In genomic region chr13:96728463-96728862, GRCh38 we compare ENCODE assay signal across 15 cellular contexts.
DNase-seq lines count a peak whose midpoint lies in the region; TF ChIP-seq lines count a peak whose summit lies in the region.
"Had no signal": no experiment of that assay in that cellular context is flagged by ENCODE, and none has a peak within 500 bp of the region (broad histone marks: within the 10 kb centered on the region; RNA-seq: fewer than 3 reads in every experiment).

No MANE protein-coding gene starts in this region.

- H3K36me3 ChIP-seq in ACC112 (ENCODE audit: insufficient read depth, low read length): no peaks in the 10 kb centered on the region
- no peaks in the 10 kb centered on the region for H3K36me3 ChIP-seq in Peyer's patch
- H3K36me3 ChIP-seq: BE2C had no signal

- H3K27me3 ChIP-seq in ACC112 (ENCODE audit: insufficient read depth, low read length) (no peaks in the 10 kb centered on the region), Peyer's patch (no peaks in the 10 kb centered on the region)
- H3K27me3 ChIP-seq: BE2C had no signal

- no peak overlapping the region for H2AFZ ChIP-seq in ACC112 (ENCODE audit: low read length, unreplicated experiment)

- no peak for TF ChIP-seq POLR2A in Peyer's patch (IDR thresholded peaks at IDR 0.05)

- H3K9me3 ChIP-seq in Peyer's patch: no peaks in the 10 kb centered on the region
- H3K9me3 ChIP-seq: BE2C had no signal

- peak overlapping the region; percentile 38 for H3K27ac ChIP-seq in ACC112 (ENCODE audit: low read depth, low read length)
- no peak overlapping the region for H3K27ac ChIP-seq in Peyer's patch

- H3K4me1 ChIP-seq in ACC112 (ENCODE audit: control insufficient read depth, insufficient read depth, low read length, unreplicated experiment): peaks cover 5% of the 10 kb centered on the region
- no peaks in the 10 kb centered on the region for H3K4me1 ChIP-seq in Peyer's patch
- H3K4me1 ChIP-seq: BE2C, Caco-2 had no signal

- TF ChIP-seq CTCF in fibroblast of pulmonary artery (IDR thresholded peaks at IDR 0.05; ENCODE audit: low read length, missing control alignments): no peak
- TF ChIP-seq CTCF in Peyer's patch (IDR thresholded peaks at IDR 0.05): no peak

- H3K79me2 ChIP-seq in ACC112 (ENCODE audit: control insufficient read depth, insufficient read depth, low read length, unreplicated experiment): no peaks in the 10 kb centered on the region

- no peak overlapping the region for H3K4me3 ChIP-seq in ACC112 (ENCODE audit: low read depth, low read length)
- no peak overlapping the region for H3K4me3 ChIP-seq in fibroblast of pulmonary artery (replicated peaks; ENCODE audit: low read depth, low read length)
- H3K4me3 ChIP-seq in Peyer's patch: no peak overlapping the region

- DNase-seq in HCEC 1CT (peak; percentile 37), fibroblast of pulmonary artery (ENCODE audit: low read depth) (peak; percentile 25), putamen (ENCODE audit: low spot score) (peak; percentile 36), Peyer's patch (no peak), COLO668 (lab: John Stamatoyannopoulos, UW; ENCODE audit: unreplicated experiment) (no peak)
- DNase-seq in activated CD8-positive, alpha-beta memory T cell treated with anti-CD3 and anti-CD28 coated beads for 24 hours: no peak
- DNase-seq: ACHN; BE2C; C1 segment of cervical spinal cord; Caco-2; CD4-positive, CD25-positive, alpha-beta regulatory T cell; CD8-positive, alpha-beta memory T cell; DMS79 treated with DMSO at 0.1 percent for 48 hours; H9 had no signal

Comparison
In these comparisons a context has a peak if more than half of its experiments do, and no peak if none do; other contexts are left out.
1. DNase-seq: peak in HCEC 1CT (single experiment), fibroblast of pulmonary artery (single experiment) and putamen (single experiment); none in Peyer's patch (0 of 3), COLO668 (single experiment) and activated CD8-positive, alpha-beta memory T cell treated with anti-CD3 and anti-CD28 coated beads for 24 hours (single experiment).